In genomic region chr16:57341441-57342303, GRCh38 we compare ENCODE assay signal across 9 cellular contexts.
DNase-seq lines count a peak whose midpoint lies in the region; ATAC-seq and TF ChIP-seq lines count a peak whose summit lies in the region.
"Had no signal": no experiment of that assay in that cellular context is flagged by ENCODE, and none has a peak within 500 bp of the region (broad histone marks: within the 10 kb centered on the region; RNA-seq: fewer than 3 reads in every experiment).

No MANE protein-coding gene starts in this region.

- no peak overlapping the region for H3K4me3 ChIP-seq in AG10803 (ENCODE audit: low read length)
- H3K4me3 ChIP-seq: SK-N-MC had no signal

- DNase-seq in AG10803 (ENCODE audit: low read depth) (peak; percentile 96), HS-27A (ENCODE audit: low read depth) (peak; percentile 41), amniotic stem cell (lab: John Stamatoyannopoulos, UW) (peak; percentile 32), left kidney (ENCODE audit: low read depth, low spot score) (peak; percentile 21), NCI-H2227 treated with DMSO at 0.1 percent for 48 hours (lab: John Stamatoyannopoulos, UW) (no peak)

- no peak for TF ChIP-seq CTCF in AG10803 (conservative IDR thresholded peaks at IDR 0.05; ENCODE audit: low read length)

- no peak for ATAC-seq in HG02870 (IDR thresholded peaks at IDR 0.05; ENCODE audit: unreplicated experiment)
- ATAC-seq in GM18502 (IDR thresholded peaks at IDR 0.05; ENCODE audit: poor library complexity, unreplicated experiment) = no peak
- no peak for ATAC-seq in HG02840 (IDR thresholded peaks at IDR 0.05; ENCODE audit: low FRiP score, unreplicated experiment)
